12 cellular contexts compared by ENCODE assay signal in genomic region chr17:41528959-41529353, GRCh38. TPM values are rescaled to one million over a fixed set of nuclear protein-coding genes. Genes with fewer than 3 reads are reported as not detected.
DNase-seq lines count a peak whose midpoint lies in the region; ATAC-seq and TF ChIP-seq lines count a peak whose summit lies in the region.
"Had no signal": no experiment of that assay in that cellular context is flagged by ENCODE, and none has a peak within 500 bp of the region (broad histone marks: within the 10 kb centered on the region; RNA-seq: fewer than 3 reads in every experiment).

No MANE protein-coding gene starts in this region.

- no peaks in the 10 kb centered on the region for H3K36me3 Mint-ChIP-seq in activated T-cell treated with anti-CD3 and anti-CD28 coated beads, Interleukin-2, amount 50 U/mL, for 72 hours (ENCODE audit: insufficient read depth in 2 of 2)

- peaks cover 62% of the 10 kb centered on the region for H3K27me3 Mint-ChIP-seq in activated T-cell treated with anti-CD3 and anti-CD28 coated beads, Interleukin-2, amount 50 U/mL, for 72 hours (ENCODE audit: low read depth)

- WGBS in mesenchymal stem cell, result 63% methylated on average over 10 of the region's 10 CpGs

- peaks cover 33% of the 10 kb centered on the region for H3K4me1 ChIP-seq in mesenchymal stem cell (ENCODE audit: control insufficient read depth, insufficient read depth, low read depth, low read length)

- H3K4me3 Mint-ChIP-seq in activated T-cell treated with anti-CD3 and anti-CD28 coated beads, Interleukin-2, amount 50 U/mL, for 72 hours, result peak overlapping the region in 1 of 2 donors; percentile 68

- H3K36me3 ChIP-seq in mesenchymal stem cell (ENCODE audit: control insufficient read depth in 1 of 2, insufficient read depth in 2 of 2, low read depth in 1 of 2, low read length in 2 of 2), result peaks cover 0 to 14% of the 10 kb centered on the region in 2 experiments

- no peak overlapping the region for H3K4me2 ChIP-seq in mesenchymal stem cell (ENCODE audit: low read length, poor library complexity, severe bottlenecking)

- no peaks in the 10 kb centered on the region for H3K9me3 Mint-ChIP-seq in activated T-cell treated with anti-CD3 and anti-CD28 coated beads, Interleukin-2, amount 50 U/mL, for 72 hours

- DNase-seq in DMS153 treated with DMSO at 0.1 percent for 48 hours (lab: John Stamatoyannopoulos, UW; ENCODE audit: unreplicated experiment) (peak; percentile 81), RWPE1 (ENCODE audit: low spot score) (no peak), mesenchymal stem cell (no peak), globus pallidus (ENCODE audit: low spot score) (no peak), epidermal melanocyte (ENCODE audit: insufficient read length, low spot score) (no peak)
- no peak for DNase-seq in activated T-cell treated with anti-CD3 and anti-CD28 coated beads, Interleukin-2, amount 50 U/mL, for 72 hours
- DNase-seq: right cardiac atrium, T-helper 1 cell had no signal

- peak overlapping the region in 1 of 2 experiments; percentile 88 for H3K18ac ChIP-seq in mesenchymal stem cell (ENCODE audit: low read depth in 1 of 2, low read length in 2 of 2)

- no peak overlapping the region for H4K8ac ChIP-seq in mesenchymal stem cell (ENCODE audit: low read length)

- peak overlapping the region; percentile 87 for H3K27ac ChIP-seq in 22Rv1
- peak overlapping the region; percentile 32 for H3K27ac ChIP-seq in RWPE1
- H3K27ac ChIP-seq in mesenchymal stem cell (ENCODE audit: low read length, poor library complexity, severe bottlenecking), result no peak overlapping the region

- POLR2A ChIA-PET in RWPE1 (lab: Yijun Ruan, JAX; ENCODE audit: low non-redundant PET), result interaction anchor here (0.9 kb wide), 1 partner anchor 9 kb away, joined by 3 read pairs; no protein-coding TSS in a partner anchor

- no peak overlapping the region for H2AFZ ChIP-seq in mesenchymal stem cell (ENCODE audit: low read depth, low read length)

- H3K27me3 ChIP-seq in mesenchymal stem cell (ENCODE audit: control insufficient read depth in 1 of 2, insufficient read depth in 1 of 2, low read length in 2 of 2), result peaks cover 0 to 19% of the 10 kb centered on the region in 2 experiments

- no peak for TF ChIP-seq CTCF in 22Rv1 (IDR thresholded peaks at IDR 0.05)
- TF ChIP-seq CTCF in RWPE1 (conservative IDR thresholded peaks at IDR 0.05; ENCODE audit: low read depth), result no peak

- no peak overlapping the region for H2BK5ac ChIP-seq in mesenchymal stem cell (ENCODE audit: low read depth, low read length, poor library complexity, severe bottlenecking)

- no peak for ATAC-seq in HG03045 (IDR thresholded peaks at IDR 0.05; ENCODE audit: unreplicated experiment)
- no peak for ATAC-seq in activated T-cell treated with anti-CD3 and anti-CD28 coated beads, Interleukin-2, amount 50 U/mL, for 72 hours (replicated peaks in 1 of 2)

- CTCF ChIA-PET in RWPE1 (lab: Yijun Ruan, JAX), result interaction anchor here (0.6 to 1.3 kb wide), 3 partner anchors 11 to 686 kb away, joined by 3 to 8 read pairs (median 3); partner anchors contain the start of gene KRT15

- H2BK15ac ChIP-seq in mesenchymal stem cell (ENCODE audit: low read depth, poor library complexity, severe bottlenecking), result no peak overlapping the region

- H2BK12ac ChIP-seq in mesenchymal stem cell (ENCODE audit: low read length in 2 of 2), result peak overlapping the region in 1 of 2 experiments; percentile 93

- peak overlapping the region; percentile 74 for H4K91ac ChIP-seq in mesenchymal stem cell (ENCODE audit: low read length)

- no peak overlapping the region for H3K9ac ChIP-seq in mesenchymal stem cell (ENCODE audit: low read length)

- H3K4me3 ChIP-seq in mesenchymal stem cell (ENCODE audit: insufficient read depth in 1 of 2, low read depth in 1 of 2, low read length in 2 of 2), result no peak overlapping the region

- no peak overlapping the region for H3K23ac ChIP-seq in mesenchymal stem cell (ENCODE audit: low read length in 2 of 2)

- H3K4me1 Mint-ChIP-seq in activated T-cell treated with anti-CD3 and anti-CD28 coated beads, Interleukin-2, amount 50 U/mL, for 72 hours (ENCODE audit: low read depth), result peaks cover 11% of the 10 kb centered on the region

- H3K14ac ChIP-seq in mesenchymal stem cell (ENCODE audit: low read length in 2 of 2), result no peak overlapping the region

- peak overlapping the region in 1 of 2 experiments; percentile 9 for H3K4ac ChIP-seq in mesenchymal stem cell (ENCODE audit: low read depth in 1 of 2, low read length in 2 of 2)

- peaks cover 2% of the 10 kb centered on the region for H3K79me1 ChIP-seq in mesenchymal stem cell (replicated peaks; ENCODE audit: low read length, poor library complexity, severe bottlenecking)

- H2AK5ac ChIP-seq in mesenchymal stem cell (ENCODE audit: low read length, severe bottlenecking), result no peak overlapping the region

- no peak overlapping the region for H3K27ac Mint-ChIP-seq in activated T-cell treated with anti-CD3 and anti-CD28 coated beads, Interleukin-2, amount 50 U/mL, for 72 hours

- H2BK120ac ChIP-seq in mesenchymal stem cell (ENCODE audit: low read depth, low read length), result no peak overlapping the region

- no peaks in the 10 kb centered on the region for H3K9me3 ChIP-seq in mesenchymal stem cell (ENCODE audit: control insufficient read depth, low read length)

RNA-seq across cellular contexts. Expression of gene KRT19, which starts 0.8 kb away (rescaled TPM):
- polyA plus RNA-seq in mesenchymal stem cell (2013, experiment 1 of 2), result 92.7 TPM
- polyA plus RNA-seq in mesenchymal stem cell (2013, experiment 2 of 2), result 91.5 TPM
- not detected for total RNA-seq in activated T-cell treated with anti-CD3 and anti-CD28 coated beads, Interleukin-2, amount 50 U/mL, for 72 hours
- total RNA-seq: activated CD8-positive, alpha-beta memory T cell treated with anti-CD3 and anti-CD28 coated beads for 36 hours had no signal

RNA-seq across cellular contexts. Expression of gene KRT15, which starts 10.3 kb away (rescaled TPM):
- 0.46 TPM for polyA plus RNA-seq in mesenchymal stem cell (2013, experiment 1 of 2)
- 0.52 TPM for polyA plus RNA-seq in mesenchymal stem cell (2013, experiment 2 of 2)
- not detected for total RNA-seq in activated T-cell treated with anti-CD3 and anti-CD28 coated beads, Interleukin-2, amount 50 U/mL, for 72 hours
- total RNA-seq: activated CD8-positive, alpha-beta memory T cell treated with anti-CD3 and anti-CD28 coated beads for 36 hours had no signal
- polyA plus RNA-seq: right cardiac atrium had no signal

RNA-seq across cellular contexts. Expression of gene KRT13, which starts 23.5 kb away (rescaled TPM):
- not detected for polyA plus RNA-seq in mesenchymal stem cell (2013, experiment 1 of 2)
- polyA plus RNA-seq in mesenchymal stem cell (2013, experiment 2 of 2), result not detected
- total RNA-seq in activated T-cell treated with anti-CD3 and anti-CD28 coated beads, Interleukin-2, amount 50 U/mL, for 72 hours, result not detected
- total RNA-seq: activated CD8-positive, alpha-beta memory T cell treated with anti-CD3 and anti-CD28 coated beads for 36 hours; left lobe of liver; right cardiac atrium had no signal

RNA-seq across cellular contexts. Expression of gene KRT36, which starts 39.2 kb away (rescaled TPM):
- polyA plus RNA-seq in mesenchymal stem cell (2013, experiment 1 of 2), result 0.11 TPM
- polyA plus RNA-seq in mesenchymal stem cell (2013, experiment 2 of 2), result 0.11 TPM
- not detected for total RNA-seq in activated T-cell treated with anti-CD3 and anti-CD28 coated beads, Interleukin-2, amount 50 U/mL, for 72 hours
- total RNA-seq: activated CD8-positive, alpha-beta memory T cell treated with anti-CD3 and anti-CD28 coated beads for 36 hours; left lobe of liver; right cardiac atrium had no signal
- polyA plus RNA-seq: right cardiac atrium had no signal

RNA-seq across cellular contexts. Expression of gene KRT9, which starts 42.9 kb away (rescaled TPM):
- polyA plus RNA-seq in mesenchymal stem cell (2013, experiment 1 of 2), result not detected
- polyA plus RNA-seq in mesenchymal stem cell (2013, experiment 2 of 2), result not detected
- total RNA-seq in activated T-cell treated with anti-CD3 and anti-CD28 coated beads, Interleukin-2, amount 50 U/mL, for 72 hours, result not detected
- total RNA-seq: activated CD8-positive, alpha-beta memory T cell treated with anti-CD3 and anti-CD28 coated beads for 36 hours; left lobe of liver; right cardiac atrium had no signal
- polyA plus RNA-seq: right cardiac atrium had no signal
